ENCODE assay signal across 1 cellular context in the genomic region with DNA sequence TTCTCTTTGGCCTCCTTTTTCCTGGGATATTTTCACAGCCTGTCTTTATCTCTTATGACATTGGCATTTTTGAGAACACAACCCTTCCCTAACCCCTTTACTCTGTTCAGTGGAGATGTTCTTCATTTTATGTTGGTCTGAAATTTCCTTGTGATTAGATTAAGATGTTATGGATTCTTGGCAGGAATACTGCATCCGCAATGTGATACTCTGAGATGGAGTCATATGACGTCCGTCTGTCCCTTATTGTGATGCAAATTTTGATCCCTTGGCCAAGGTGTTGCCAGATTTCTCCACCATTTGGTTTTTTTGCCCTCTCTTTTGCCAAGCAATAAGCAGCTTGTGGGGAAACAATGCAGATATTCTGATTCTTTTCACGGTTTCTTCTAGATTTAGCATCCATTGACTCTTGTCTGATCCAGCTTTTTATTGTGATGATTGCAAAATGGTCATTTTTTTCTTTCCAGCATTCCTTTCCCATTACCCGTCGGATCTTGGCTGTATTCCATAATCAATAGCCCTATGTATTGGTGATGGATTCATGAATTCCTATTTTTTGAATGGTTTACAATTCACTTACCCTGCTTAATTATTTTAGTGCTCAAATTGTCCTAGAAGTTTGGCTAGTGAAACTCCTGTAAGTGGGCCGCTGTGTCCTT.
TF ChIP-seq lines count a peak whose summit lies in the region.

No MANE protein-coding gene starts in this region.

TF ChIP-seq in GM23338, 12 proteins besides CTCF, POLR2A, EP300 and RAD21 (continued from another document):
- TF ChIP-seq ZNF462 (CRISPR knock-in tag; IDR thresholded peaks at IDR 0.05) (no peak), EZH2 (IDR thresholded peaks at IDR 0.05; ENCODE audit: low read depth, unreplicated experiment) (no peak), CREB1 (CRISPR knock-in tag; IDR thresholded peaks at IDR 0.05; ENCODE audit: low read depth) (peak; percentile 46; the same call in 1 of the 2 replicates), NANOG (IDR thresholded peaks at IDR 0.05; ENCODE audit: borderline replicate concordance) (no peak)
